Comparison of ENCODE assay signal across 9 cellular contexts in genomic region chr11:29328961-29329441, GRCh38.
DNase-seq lines count a peak whose midpoint lies in the region; ATAC-seq and TF ChIP-seq lines count a peak whose summit lies in the region.
"Had no signal": no experiment of that assay in that cellular context is flagged by ENCODE, and none has a peak within 500 bp of the region (broad histone marks: within the 10 kb centered on the region; RNA-seq: fewer than 3 reads in every experiment).

No MANE protein-coding gene starts in this region.

- in situ Hi-C loops in astrocyte of the cerebellum (cut with HindIII; ENCODE audit: low sequenced_read_pairs): no loop called here

- no peaks in the 10 kb centered on the region for H3K36me3 Mint-ChIP-seq in CD8-positive, alpha-beta memory T cell
- H3K36me3 Mint-ChIP-seq: CD4-positive, CD25-positive, alpha-beta regulatory T cell had no signal

- no peak overlapping the region for H3K4me3 Mint-ChIP-seq in CD8-positive, alpha-beta memory T cell
- H3K4me3 Mint-ChIP-seq: CD4-positive, CD25-positive, alpha-beta regulatory T cell had no signal

- peaks cover 3 to 39% (median 10%) of the 10 kb centered on the region in 5 donors for H3K9me3 Mint-ChIP-seq in CD8-positive, alpha-beta memory T cell

- no peaks in the 10 kb centered on the region for H3K4me1 Mint-ChIP-seq in CD8-positive, alpha-beta memory T cell
- H3K4me1 Mint-ChIP-seq: CD4-positive, CD25-positive, alpha-beta regulatory T cell had no signal

- H3K27me3 Mint-ChIP-seq in CD8-positive, alpha-beta memory T cell: no peaks in the 10 kb centered on the region
- H3K27me3 Mint-ChIP-seq: CD4-positive, CD25-positive, alpha-beta regulatory T cell had no signal

- no peak for ATAC-seq in GM18517 (IDR thresholded peaks at IDR 0.05; ENCODE audit: unreplicated experiment)
- ATAC-seq in esophagus mucosa: no peak

- H3K9me3 ChIP-seq in MG63: no peaks in the 10 kb centered on the region
- no peaks in the 10 kb centered on the region for H3K9me3 ChIP-seq in CD8-positive, alpha-beta memory T cell (ENCODE audit: low read length)

- peaks cover 7% of the 10 kb centered on the region; the same call in 1 of the 2 replicates for H3K36me3 ChIP-seq in MG63
- H3K36me3 ChIP-seq in CD8-positive, alpha-beta memory T cell (ENCODE audit: insufficient read depth, low read length): no peaks in the 10 kb centered on the region

- H3K27ac Mint-ChIP-seq in CD8-positive, alpha-beta memory T cell: no peak overlapping the region
- H3K27ac Mint-ChIP-seq: CD4-positive, CD25-positive, alpha-beta regulatory T cell had no signal

- DNase-seq in NCI-H2107 treated with DMSO at 0.1 percent for 48 hours (lab: John Stamatoyannopoulos, UW; ENCODE audit: unreplicated experiment) (peak; percentile 52), NCI-H2107 (lab: John Stamatoyannopoulos, UW) (no peak), MG63 (peak; percentile 52), astrocyte of the cerebellum (ENCODE audit: low read depth) (peak; percentile 72), medulla oblongata (ENCODE audit: extremely low spot score) (peak; percentile 30)
- DNase-seq in CD8-positive, alpha-beta memory T cell: no peak
- DNase-seq: CD4-positive, CD25-positive, alpha-beta regulatory T cell had no signal

- peak; percentile 74 for TF ChIP-seq CTCF in astrocyte of the cerebellum (IDR thresholded peaks at IDR 0.05; ENCODE audit: low read depth, low read length, missing control alignments)

- POLR2A ChIA-PET in CD8-positive, alpha-beta memory T cell (lab: Charles Lee): no interaction called here

- no peaks in the 10 kb centered on the region for H3K27me3 ChIP-seq in MG63
- no peaks in the 10 kb centered on the region for H3K27me3 ChIP-seq in CD8-positive, alpha-beta memory T cell (ENCODE audit: insufficient read depth, low read length, poor library complexity, severe bottlenecking)

- no peaks in the 10 kb centered on the region for H3K4me1 ChIP-seq in CD8-positive, alpha-beta memory T cell (ENCODE audit: insufficient read depth, low read length)

- no peak overlapping the region for H3K27ac ChIP-seq in CD8-positive, alpha-beta memory T cell (ENCODE audit: low read depth, low read length)

- CTCF ChIA-PET in CD8-positive, alpha-beta memory T cell (lab: Charles Lee): no interaction called here

- H3K4me3 ChIP-seq in MG63 (no peak overlapping the region), astrocyte of the cerebellum (ENCODE audit: low read depth, low read length) (no peak overlapping the region)
- H3K4me3 ChIP-seq in CD8-positive, alpha-beta memory T cell (ENCODE audit: low read length): no peak overlapping the region

Comparison
In these comparisons a context has a peak if more than half of its experiments do, and no peak if none do; other contexts are left out.
1. DNase-seq: peak in NCI-H2107 treated with DMSO at 0.1 percent for 48 hours (single experiment), MG63 (single experiment), astrocyte of the cerebellum (single experiment) and medulla oblongata (single experiment); none in NCI-H2107 (single experiment) and CD8-positive, alpha-beta memory T cell (0 of 5).